Comparison of ENCODE assay signal across 31 cellular contexts in genomic region chr4:67438975-67439374, GRCh38.
"Had no signal": no experiment of that assay in that cellular context is flagged by ENCODE, and none has a peak within 500 bp of the region (broad histone marks: within the 10 kb centered on the region; RNA-seq: fewer than 3 reads in every experiment).

No MANE protein-coding gene starts in this region.

- H3K27me3 Mint-ChIP-seq: naive thymus-derived CD8-positive, alpha-beta T cell; natural killer cell treated with Interleukin-12 subunit alpha and Interleukin-12 subunit beta and Interleukin-15 and Interleukin-18, amount 100 ng/mL, for 72 hours; progenitor cell of endocrine pancreas; stimulated activated memory B cell treated with anti-CD40 and anti-IgM and Interleukin-4, amounts not matched to agents 10 μg/mL and 1 μg/mL and 100 μg/mL, for 72 hours; stimulated activated naive CD8-positive, alpha-beta T cell treated with anti-CD3 and anti-CD28 coated beads, Interleukin-15, amount 100 ng/mL, for 72 hours; type B pancreatic cell had no signal

- H3K36me3 ChIP-seq: neural progenitor cell, ovary, right lobe of liver, sigmoid colon, suprapubic skin, transverse colon, upper lobe of right lung, uterus had no signal

- FAIRE-seq: small intestine had no signal

- H3K4me2 ChIP-seq: neural progenitor cell had no signal

- H2AFZ ChIP-seq: neural progenitor cell, parathyroid adenoma had no signal

- DNase-seq: naive thymus-derived CD8-positive, alpha-beta T cell; nephron progenitor cell; occipital lobe; ovary; posterior cingulate gyrus; psoas muscle; right cardiac atrium; right lobe of liver; sigmoid colon; small intestine; spleen; stimulated activated CD4-positive, alpha-beta T cell treated with anti-CD3 and anti-CD28 coated beads, Interleukin-12 subunit alpha, Interleukin-12 subunit beta, amount 100 ng/mL, for 4 hours; stimulated activated CD4-positive, alpha-beta T cell treated with anti-CD3 and anti-CD28 coated beads, Interleukin-1b, Interleukin-23, amount 100 ng/mL, for 48 hours; stimulated activated CD4-positive, alpha-beta T cell treated with anti-CD3 and anti-CD28 coated beads, Interleukin-4, amount 100 ng/mL, for 1 hour; stimulated activated CD4-positive, alpha-beta T cell treated with anti-CD3 and anti-CD28 coated beads, Interleukin-4, amount 100 ng/mL, for 4 hours; stimulated activated CD8-positive, alpha-beta memory T cell treated with anti-CD3 and anti-CD28 coated beads, Interleukin-4, amount 100 ng/mL, for 48 hours; stimulated activated naive CD4-positive, alpha-beta T cell; stimulated activated naive CD8-positive, alpha-beta T cell treated with anti-CD3 and anti-CD28 coated beads, Interleukin-15, amount 100 ng/mL, for 72 hours; stimulated activated naive CD8-positive, alpha-beta T cell treated with anti-CD3 and anti-CD28 coated beads, Interleukin-15, Interleukin-2, amounts not matched to agents 100 U/mL and 50 U/mL, for 24 hours; testis; tibial artery; transverse colon; upper lobe of right lung; uterus had no signal

- H3K4me1 ChIP-seq: neural progenitor cell, parathyroid adenoma, psoas muscle, right lobe of liver, sigmoid colon, spleen, suprapubic skin, testis, tibial artery, transverse colon, upper lobe of right lung, uterus had no signal

- H3K9me3 ChIP-seq: ovary, psoas muscle, right lobe of liver, sigmoid colon, spleen, suprapubic skin, testis, tibial artery, transverse colon, upper lobe of right lung, uterus had no signal

- H3K27ac Mint-ChIP-seq: nephron progenitor cell; neural progenitor cell; progenitor cell of endocrine pancreas; stimulated activated memory B cell treated with anti-CD40 and anti-IgM and Interleukin-4, amounts not matched to agents 10 μg/mL and 1 μg/mL and 100 μg/mL, for 72 hours; type B pancreatic cell had no signal

- ATAC-seq: naive thymus-derived CD8-positive, alpha-beta T cell; natural killer cell treated with Interleukin-12 subunit alpha and Interleukin-12 subunit beta and Interleukin-15 and Interleukin-18, amount 100 ng/mL, for 72 hours; psoas muscle; right lobe of liver; stimulated activated memory B cell treated with anti-CD40 and anti-IgM and Interleukin-4, amounts not matched to agents 10 μg/mL and 1 μg/mL and 100 μg/mL, for 72 hours; stimulated activated naive CD8-positive, alpha-beta T cell treated with anti-CD3 and anti-CD28 coated beads, Interleukin-15, amount 100 ng/mL, for 72 hours; stimulated activated naive CD8-positive, alpha-beta T cell treated with anti-CD3 and anti-CD28 coated beads, Interleukin-15, Interleukin-2, amounts not matched to agents 100 U/mL and 50 U/mL, for 24 hours; upper lobe of right lung had no signal

- H3K27me3 ChIP-seq: neural progenitor cell, ovary, right lobe of liver, sigmoid colon, spleen, suprapubic skin, testis, tibial artery, transverse colon, upper lobe of right lung, uterus had no signal

- H3K9me3 Mint-ChIP-seq: natural killer cell treated with Interleukin-12 subunit alpha and Interleukin-12 subunit beta and Interleukin-15 and Interleukin-18, amount 100 ng/mL, for 72 hours; type B pancreatic cell had no signal

- H3K79me2 ChIP-seq: parathyroid adenoma had no signal

- H3K27ac ChIP-seq: neural progenitor cell, ovary, parathyroid adenoma, psoas muscle, right lobe of liver, sigmoid colon, spleen, suprapubic skin, testis, tibial artery, transverse colon, upper lobe of right lung, uterus had no signal

- H3K4me3 Mint-ChIP-seq: naive thymus-derived CD8-positive, alpha-beta T cell; natural killer cell treated with Interleukin-12 subunit alpha and Interleukin-12 subunit beta and Interleukin-15 and Interleukin-18, amount 100 ng/mL, for 72 hours; nephron progenitor cell; neural progenitor cell; stimulated activated memory B cell treated with anti-CD40 and anti-IgM and Interleukin-4, amounts not matched to agents 10 μg/mL and 1 μg/mL and 100 μg/mL, for 72 hours; stimulated activated naive CD8-positive, alpha-beta T cell treated with anti-CD3 and anti-CD28 coated beads, Interleukin-15, amount 100 ng/mL, for 72 hours; type B pancreatic cell had no signal

- H3K4me3 ChIP-seq: neural progenitor cell, ovary, psoas muscle, right lobe of liver, sigmoid colon, spleen, suprapubic skin, testis, tibial artery, transverse colon, upper lobe of right lung, uterus had no signal

- H3K4me1 Mint-ChIP-seq: nephron progenitor cell, neural progenitor cell had no signal

- H3K9ac ChIP-seq: neural progenitor cell, parathyroid adenoma had no signal
